In genomic region chrX:74325130-74326059, GRCh38 we compare ENCODE assay signal across 12 cellular contexts. TPM values are rescaled to one million over a fixed set of nuclear protein-coding genes. Genes with fewer than 3 reads are reported as not detected.
A peak's percentile ranks its signal among the peaks of the same experiment; 100 is the strongest.
DNase-seq lines count a peak whose midpoint lies in the region; ATAC-seq and TF ChIP-seq lines count a peak whose summit lies in the region.
"Had no signal": no experiment of that assay in that cellular context is flagged by ENCODE, and none has a peak within 500 bp of the region (broad histone marks: within the 10 kb centered on the region; RNA-seq: fewer than 3 reads in every experiment).

No MANE protein-coding gene starts in this region.

- H3K4me1 Mint-ChIP-seq in CD8-positive, alpha-beta T cell (ENCODE audit: low read depth): no peaks in the 10 kb centered on the region

- 0 out of 2 replicates have a peak, but pooled peaks have one; percentile 16 for TF ChIP-seq CTCF in BE2C (IDR thresholded peaks at IDR 0.05; ENCODE audit: low read depth, low read length)
- no peak for TF ChIP-seq CTCF in CD8-positive, alpha-beta T cell (IDR thresholded peaks at IDR 0.05)
- TF ChIP-seq CTCF in heart right ventricle (IDR thresholded peaks at IDR 0.05): no peak

- no peaks in the 10 kb centered on the region for H3K4me1 ChIP-seq in BE2C
- H3K4me1 ChIP-seq in CD8-positive, alpha-beta T cell (ENCODE audit: insufficient read depth, low read length): no peaks in the 10 kb centered on the region
- H3K4me1 ChIP-seq in heart right ventricle: no peaks in the 10 kb centered on the region
- H3K4me1 ChIP-seq: esophagus squamous epithelium had no signal

- no peak overlapping the region for H3K4me3 Mint-ChIP-seq in CD8-positive, alpha-beta T cell

- H3K27ac ChIP-seq in CD8-positive, alpha-beta T cell (ENCODE audit: low read depth, low read length): no peak overlapping the region
- no peak overlapping the region for H3K27ac ChIP-seq in heart right ventricle
- H3K27ac ChIP-seq: esophagus squamous epithelium had no signal

- no peak overlapping the region for H3K27ac Mint-ChIP-seq in CD8-positive, alpha-beta T cell

- H3K9me3 Mint-ChIP-seq in CD8-positive, alpha-beta T cell: no peaks in the 10 kb centered on the region

- POLR2A ChIA-PET in CD8-positive, alpha-beta T cell (lab: Charles Lee): no interaction called here

- H3K36me3 ChIP-seq in BE2C (no peaks in the 10 kb centered on the region), H7 (replicated peaks; ENCODE audit: control insufficient read depth, insufficient read depth, low read length) (no peaks in the 10 kb centered on the region), heart right ventricle (no peaks in the 10 kb centered on the region)
- H3K36me3 ChIP-seq in CD8-positive, alpha-beta T cell (ENCODE audit: insufficient read depth, low read length): no peaks in the 10 kb centered on the region
- H3K36me3 ChIP-seq: esophagus squamous epithelium had no signal

- 37 to 57% methylated on average over 3 to 7 of the region's 9 CpGs for WGBS in heart right ventricle, 2 donors

- ATAC-seq in CD8-positive, alpha-beta T cell: no peak
- no peak for ATAC-seq in HG03469 (IDR thresholded peaks at IDR 0.05; ENCODE audit: unreplicated experiment)
- no peak for ATAC-seq in heart right ventricle
- ATAC-seq: left cardiac atrium had no signal

- CTCF ChIA-PET in CD8-positive, alpha-beta T cell (lab: Charles Lee): interaction anchor here (1.4 kb wide), 1 partner anchor 11 kb away, joined by 3 read pairs; no protein-coding TSS in a partner anchor

- H3K27me3 ChIP-seq in BE2C (no peaks in the 10 kb centered on the region), H7 (ENCODE audit: control insufficient read depth, insufficient read depth, low read length) (no peaks in the 10 kb centered on the region), heart right ventricle (peaks cover 0 to 8% (median 0%) of the 10 kb centered on the region in 7 donors)
- H3K27me3 ChIP-seq in CD8-positive, alpha-beta T cell (ENCODE audit: insufficient read depth, low read length): no peaks in the 10 kb centered on the region
- H3K27me3 ChIP-seq: esophagus squamous epithelium had no signal

- DNase-seq in BE2C (no peak), H7 (peak; percentile 90), NCI-H524 treated with DMSO at 0.1 percent for 48 hours (lab: John Stamatoyannopoulos, UW) (peak; percentile 99), iPS DF 19.7 (ENCODE audit: low read depth, low spot score) (peak; percentile 92), SW 1271 (lab: John Stamatoyannopoulos, UW) (no peak), heart right ventricle (no peak)
- DNase-seq in CD8-positive, alpha-beta T cell: no peak
- DNase-seq: activated CD4-positive, alpha-beta T cell treated with anti-CD3 and anti-CD28 coated beads for 1 hour; esophagus squamous epithelium; left cardiac atrium; Right ventricle myocardium superior had no signal

- intact Hi-C loops in CD8-positive, alpha-beta T cell (cut with DNase I, micrococcal nuclease): no loop called here
- intact Hi-C loops in heart right ventricle (cut with DNase I): no loop called here

- no peaks in the 10 kb centered on the region for H3K36me3 Mint-ChIP-seq in CD8-positive, alpha-beta T cell

- H3K4me3 ChIP-seq in BE2C (ENCODE audit: low read depth, low read length) (no peak overlapping the region), H7 (ENCODE audit: insufficient read depth, low read depth, low read length) (no peak overlapping the region), heart right ventricle (no peak overlapping the region)
- H3K4me3 ChIP-seq in CD8-positive, alpha-beta T cell (ENCODE audit: low read depth, low read length): no peak overlapping the region
- H3K4me3 ChIP-seq: esophagus squamous epithelium had no signal

- H3K9me3 ChIP-seq in BE2C: no peaks in the 10 kb centered on the region
- H3K9me3 ChIP-seq in CD8-positive, alpha-beta T cell (ENCODE audit: low read length): no peaks in the 10 kb centered on the region
- no peaks in the 10 kb centered on the region for H3K9me3 ChIP-seq in heart right ventricle
- H3K9me3 ChIP-seq: esophagus squamous epithelium had no signal

- H3K27me3 Mint-ChIP-seq in CD8-positive, alpha-beta T cell (ENCODE audit: low read depth): no peaks in the 10 kb centered on the region

RNA-seq across cellular contexts. Expression of gene ZCCHC13, which starts 21.4 kb away (rescaled TPM):
- not detected for polyA plus RNA-seq in BE2C (2012; ENCODE audit: insufficient read depth, insufficient read length, low read depth)
- total RNA-seq in H7 (2014; rRNA removed; shearing (Covaris generic)): not detected in 2 replicates
- not detected for total RNA-seq in CD8-positive, alpha-beta T cell
- not detected for total RNA-seq in heart right ventricle
- not detected for polyA plus RNA-seq in heart right ventricle
- total RNA-seq: esophagus squamous epithelium, left cardiac atrium, Right ventricle myocardium superior had no signal

Comparison
In these comparisons a context has a peak if more than half of its experiments do, and no peak if none do; other contexts are left out.
1. DNase-seq: peak in H7 (single experiment), NCI-H524 treated with DMSO at 0.1 percent for 48 hours (single experiment) and iPS DF 19.7 (single experiment); none in BE2C (single experiment), CD8-positive, alpha-beta T cell (0 of 7), SW 1271 (0 of 2) and heart right ventricle (0 of 2).